In genomic region chr3:194119831-194120230, GRCh38 we compare ENCODE assay signal across 23 cellular contexts.
"Had no signal": no experiment of that assay in that cellular context is flagged by ENCODE, and none has a peak within 500 bp of the region (broad histone marks: within the 10 kb centered on the region; RNA-seq: fewer than 3 reads in every experiment).

No MANE protein-coding gene starts in this region.

- H3K36me3 ChIP-seq: colonic mucosa, neural progenitor cell, prostate gland, right atrium auricular region, thyroid gland had no signal

- H3K27ac ChIP-seq: colonic mucosa, foreskin keratinocyte, hepatocyte, neural progenitor cell, prostate gland, right atrium auricular region, thyroid gland had no signal

- H3K4me1 ChIP-seq: prostate gland, right atrium auricular region had no signal

- H3K9me3 ChIP-seq: colonic mucosa, mucosa of descending colon, prostate gland, right atrium auricular region, thyroid gland had no signal

- H3K4me3 ChIP-seq: colonic mucosa, hepatocyte, mucosa of descending colon, neural progenitor cell, prostate gland, right atrium auricular region, thyroid gland had no signal

- FAIRE-seq: islet of Langerhans had no signal

- ATAC-seq: foreskin keratinocyte; left cardiac atrium; mucosa of descending colon; naive thymus-derived CD4-positive, alpha-beta T cell had no signal

- DNase-seq: activated CD4-positive, alpha-beta T cell treated with anti-CD3 and anti-CD28 coated beads, Interleukin-2, amount 10 ng/mL, durations not matched to agents 7 days and 5 days; activated CD8-positive, alpha-beta memory T cell treated with anti-CD3 and anti-CD28 coated beads, Interleukin-2, amount 50 U/mL, for 48 hours; activated effector memory CD4-positive, alpha-beta T cell treated with Interleukin-2 at 50 U/mL for 16 hours; activated naive CD4-positive, alpha-beta T cell treated with anti-CD3 and anti-CD28 coated beads, Interleukin-2, amount 50 U/mL, for 16 hours; activated T-cell treated with anti-CD3 and anti-CD28 coated beads, Interleukin-2, amount 50 U/mL, for 48 hours; aorta; colonic mucosa; endodermal cell; foreskin keratinocyte; left cardiac atrium; mesenchymal stem cell; naive thymus-derived CD4-positive, alpha-beta T cell; stimulated activated CD4-positive, alpha-beta T cell treated with anti-CD3 and anti-CD28 coated beads, Interleukin-12 subunit alpha, Interleukin-12 subunit beta, amount 100 ng/mL, for 4 hours; stimulated activated CD4-positive, alpha-beta T cell treated with anti-CD3 and anti-CD28 coated beads, Interleukin-1b, Interleukin-23, amount 100 ng/mL, for 48 hours; stimulated activated CD8-positive, alpha-beta memory T cell treated with anti-CD3 and anti-CD28 coated beads, Interleukin-4, amount 100 ng/mL, for 48 hours; stimulated activated naive CD4-positive, alpha-beta T cell; thyroid gland had no signal
